8 cellular contexts compared by ENCODE assay signal in genomic region chr14:75578099-75578785, GRCh38. TPM values are rescaled to one million over a fixed set of nuclear protein-coding genes. Genes with fewer than 3 reads are reported as not detected.
DNase-seq lines count a peak whose midpoint lies in the region; ATAC-seq, FAIRE-seq and TF ChIP-seq lines count a peak whose summit lies in the region.

FLVCR2 (plus strand) TSS chr14:75578620; CDS start chr14:75578973, 353 bp downstream.

- peak; percentile 81 for FAIRE-seq in GM12892 (lab: Jason Lieb, UNC)

- peaks cover 33% of the 10 kb centered on the region for H3K4me1 Mint-ChIP-seq in stimulated activated naive CD8-positive, alpha-beta T cell treated with anti-CD3 and anti-CD28 coated beads, Interleukin-15, Interleukin-2, amounts not matched to agents 100 ng/mL and 50 ng/mL, for 24 hours (ENCODE audit: low read depth)

- H3K27ac ChIP-seq in fibroblast of lung (ENCODE audit: insufficient read depth, low read length), result peak within 1 kb of the TSS; percentile 67

- peak; percentile 78 for DNase-seq in GM12892 (ENCODE audit: insufficient read length)
- peak; percentile 43 for DNase-seq in NOMO-1 treated with DMSO at 0.1 percent for 48 hours (lab: John Stamatoyannopoulos, UW; ENCODE audit: unreplicated experiment)
- DNase-seq in activated T-helper 1 cell treated with Interleukin-2 at 50 U/mL for 16 hours (ENCODE audit: low read depth), result peak; percentile 40
- DNase-seq in fibroblast of lung (ENCODE audit: low read depth in 2 of 2), result peak; percentile 61 to 84
- peak; percentile 91 for DNase-seq in myocyte (ENCODE audit: low read depth)

- TF ChIP-seq CTCF in fibroblast of lung (conservative IDR thresholded peaks at IDR 0.05 in 1 of 2, IDR thresholded peaks at IDR 0.05 in 1 of 2; ENCODE audit: low read depth in 1 of 2, low read length in 2 of 2), result no peak

- no peaks in the 10 kb centered on the region for H3K79me2 ChIP-seq in fibroblast of lung (ENCODE audit: control insufficient read depth, insufficient read depth, low read length)

- H3K9me3 Mint-ChIP-seq in stimulated activated naive CD8-positive, alpha-beta T cell treated with anti-CD3 and anti-CD28 coated beads, Interleukin-15, Interleukin-2, amounts not matched to agents 100 ng/mL and 50 ng/mL, for 24 hours, result no peaks in the 10 kb centered on the region

- H3K27me3 Mint-ChIP-seq in stimulated activated naive CD8-positive, alpha-beta T cell treated with anti-CD3 and anti-CD28 coated beads, Interleukin-15, Interleukin-2, amounts not matched to agents 100 ng/mL and 50 ng/mL, for 24 hours, result peaks cover 5% of the 10 kb centered on the region

- H3K27me3 ChIP-seq in fibroblast of lung (ENCODE audit: control insufficient read depth, insufficient read depth, low read length), result no peaks in the 10 kb centered on the region

- H2AFZ ChIP-seq in fibroblast of lung (ENCODE audit: low read length), result peak within 1 kb of the TSS; percentile 80

- H3K4me3 Mint-ChIP-seq in stimulated activated naive CD8-positive, alpha-beta T cell treated with anti-CD3 and anti-CD28 coated beads, Interleukin-15, Interleukin-2, amounts not matched to agents 100 ng/mL and 50 ng/mL, for 24 hours, result peak within 1 kb of the TSS; percentile 82

- H3K27ac Mint-ChIP-seq in stimulated activated naive CD8-positive, alpha-beta T cell treated with anti-CD3 and anti-CD28 coated beads, Interleukin-15, Interleukin-2, amounts not matched to agents 100 ng/mL and 50 ng/mL, for 24 hours, result peak within 1 kb of the TSS; percentile 61

- H3K4me3 ChIP-seq in fibroblast of lung (replicated peaks in 1 of 4; ENCODE audit: control extremely low read depth in 1 of 4, insufficient read depth in 1 of 4, low read depth in 3 of 4, low read length in 4 of 4), result peak within 1 kb of the TSS; percentile 75 to 91 (median 79)

- H3K9me3 ChIP-seq in fibroblast of lung (ENCODE audit: control insufficient read depth, insufficient read depth, low read depth, low read length), result no peaks in the 10 kb centered on the region

- no peaks in the 10 kb centered on the region for H4K20me1 ChIP-seq in fibroblast of lung (ENCODE audit: control insufficient read depth, extremely low read depth, insufficient read depth, low read length)

- TF ChIP-seq POLR2A in GM12892 (IDR thresholded peaks at IDR 0.05; ENCODE audit: low read depth, low read length), result no peak

- H3K4me2 ChIP-seq in fibroblast of lung (ENCODE audit: extremely low read depth, insufficient read depth, low read length), result peak within 1 kb of the TSS; percentile 98

- H3K36me3 ChIP-seq in fibroblast of lung (ENCODE audit: control insufficient read depth, insufficient read depth, low read length), result no peaks in the 10 kb centered on the region

- no peaks in the 10 kb centered on the region for H3K36me3 Mint-ChIP-seq in stimulated activated naive CD8-positive, alpha-beta T cell treated with anti-CD3 and anti-CD28 coated beads, Interleukin-15, Interleukin-2, amounts not matched to agents 100 ng/mL and 50 ng/mL, for 24 hours (ENCODE audit: low read depth)

- peak; percentile 43 for ATAC-seq in HG02885 (IDR thresholded peaks at IDR 0.05; ENCODE audit: poor library complexity, unreplicated experiment)
- no peak for ATAC-seq in GM18520 (IDR thresholded peaks at IDR 0.05; ENCODE audit: unreplicated experiment)

- peaks cover 11% of the 10 kb centered on the region for H3K4me1 ChIP-seq in fibroblast of lung (ENCODE audit: control insufficient read depth, extremely low read depth, insufficient read depth, low read length)

- peak within 1 kb of the TSS; percentile 62 for H3K9ac ChIP-seq in fibroblast of lung (ENCODE audit: insufficient read depth, low read length)

RNA-seq across cellular contexts. Expression of gene FLVCR2, which starts in this region (rescaled TPM):
- polyA plus RNA-seq in GM12892 (2012; ENCODE audit: missing spikeins), result 3.9 TPM
- total RNA-seq in fibroblast of lung (2.1 and 7.3 TPM in 2 replicates), myocyte (42.5 and 53.8 TPM in 2 replicates)
- 4.1 and 7.0 TPM in 2 replicates for polyA plus RNA-seq in fibroblast of lung
- 2.4 and 4.0 TPM in 2 replicates for polyA plus RNA-seq in fibroblast of lung (2012)
- polyA minus RNA-seq in fibroblast of lung (ENCODE audit: low replicate concordance), result 1.6 and 15.8 TPM in 2 replicates
- polyA plus RNA-seq in myocyte (2012), result 7.8 TPM

Comparison
In these comparisons a context has a peak if more than half of its experiments do, and no peak if none do; other contexts are left out.
1. DNase-seq: peak in every context shown above with its lines; median percentile 91 in myocyte; 78 in GM12892; 72 in fibroblast of lung; 43 in NOMO-1 treated with DMSO at 0.1 percent for 48 hours; 40 in activated T-helper 1 cell treated with Interleukin-2 at 50 U/mL for 16 hours.